Comparison of ENCODE assay signal across 9 cellular contexts in the genomic region with DNA sequence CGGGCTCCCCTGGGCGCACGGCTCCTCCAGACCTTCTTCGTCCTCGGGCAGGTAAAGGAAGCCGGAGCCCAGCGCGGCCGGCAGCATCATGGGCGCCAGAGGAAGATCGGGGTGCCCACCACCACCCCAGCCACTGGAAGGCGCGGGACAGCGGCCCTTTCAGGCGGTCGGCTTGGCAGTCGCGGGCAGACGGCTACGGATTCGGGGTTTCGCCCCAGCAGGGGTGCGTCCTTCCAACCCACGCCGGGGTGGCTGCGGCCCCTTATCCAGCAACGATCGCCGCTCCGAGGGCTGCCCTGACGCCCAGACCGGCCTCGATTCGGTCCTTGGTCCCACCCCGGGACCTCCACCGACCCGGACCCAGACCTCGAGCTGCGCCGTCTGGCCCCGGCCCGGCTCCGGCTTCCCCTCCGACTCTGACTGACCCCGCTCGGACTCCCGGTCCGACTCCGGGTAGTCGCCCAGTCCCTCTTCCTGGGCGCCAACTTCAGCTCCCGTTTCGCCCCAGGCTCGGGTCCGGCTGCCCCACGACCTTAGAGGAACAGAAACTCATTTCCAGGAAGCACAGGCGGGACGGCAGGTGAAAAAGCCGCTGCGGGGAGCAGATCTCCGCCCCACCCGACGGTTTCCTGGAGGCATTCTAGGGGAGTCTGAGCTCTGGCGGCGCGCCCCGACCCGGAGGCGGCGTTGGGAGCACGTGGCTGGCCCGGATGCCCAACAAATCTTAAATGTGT. TPM values are rescaled to one million over a fixed set of nuclear protein-coding genes. Genes with fewer than 3 reads are reported as not detected.
DNase-seq lines count a peak whose midpoint lies in the region; ATAC-seq and TF ChIP-seq lines count a peak whose summit lies in the region.
"Had no signal": no experiment of that assay in that cellular context is flagged by ENCODE, and none has a peak within 500 bp of the region (broad histone marks: within the 10 kb centered on the region; RNA-seq: fewer than 3 reads in every experiment).

No MANE protein-coding gene starts in this region.

- H3K4me1 ChIP-seq in colonic mucosa (peaks cover 6% of the 10 kb centered on the region), vagina (peaks cover 5% of the 10 kb centered on the region)

- peak overlapping the region in 1 of 2 donors; percentile 24 for H3K9ac ChIP-seq in colonic mucosa (ENCODE audit: low read depth in 2 of 2, low read length in 2 of 2)

- no peaks in the 10 kb centered on the region for H3K36me3 Mint-ChIP-seq in natural killer cell treated with Interleukin-12 subunit alpha and Interleukin-12 subunit beta and Interleukin-15 and Interleukin-18, amount 100 ng/mL, for 72 hours

- H3K27me3 ChIP-seq in colonic mucosa (peaks cover 13% of the 10 kb centered on the region), vagina (no peaks in the 10 kb centered on the region)

- no peaks in the 10 kb centered on the region for H3K36me3 ChIP-seq in colonic mucosa
- H3K36me3 ChIP-seq in vagina: no peaks in the 10 kb centered on the region

- TF ChIP-seq POLR2A in vagina (IDR thresholded peaks at IDR 0.05): no peak

- H3K4me3 ChIP-seq in colonic mucosa: peak overlapping the region; percentile 42
- H3K4me3 ChIP-seq in vagina: peak overlapping the region; percentile 9 to 27

- intact Hi-C loops in colonic mucosa (cut with DNase I): no loop called here
- intact Hi-C loops in vagina (cut with DNase I): no loop called here

- DNase-seq in DMS53 (lab: John Stamatoyannopoulos, UW): peak; percentile 33
- DNase-seq in DMS53 treated with DMSO at 0.1 percent for 48 hours (lab: John Stamatoyannopoulos, UW; ENCODE audit: unreplicated experiment): no peak
- DNase-seq in colonic mucosa: peak; percentile 31
- no peak for DNase-seq in natural killer cell treated with Interleukin-12 subunit alpha and Interleukin-12 subunit beta and Interleukin-15 and Interleukin-18, amount 100 ng/mL, for 72 hours (ENCODE audit: low spot score)
- DNase-seq in vagina (ENCODE audit: extremely low spot score in 2 of 2): no peak
- DNase-seq in HuH-7.5 (ENCODE audit: low spot score): no peak

- H3K9me3 Mint-ChIP-seq in natural killer cell treated with Interleukin-12 subunit alpha and Interleukin-12 subunit beta and Interleukin-15 and Interleukin-18, amount 100 ng/mL, for 72 hours: no peaks in the 10 kb centered on the region

- no peak overlapping the region for H3K27ac Mint-ChIP-seq in natural killer cell treated with Interleukin-12 subunit alpha and Interleukin-12 subunit beta and Interleukin-15 and Interleukin-18, amount 100 ng/mL, for 72 hours

- peak; percentile 59 to 71 for ATAC-seq in natural killer cell treated with Interleukin-12 subunit alpha and Interleukin-12 subunit beta and Interleukin-15 and Interleukin-18, amount 100 ng/mL, for 72 hours
- ATAC-seq in GM19023 (IDR thresholded peaks at IDR 0.05; ENCODE audit: unreplicated experiment): no peak
- ATAC-seq in GM21825 (IDR thresholded peaks at IDR 0.05; ENCODE audit: unreplicated experiment): no peak

- peaks cover 9 to 12% of the 10 kb centered on the region in 2 donors for H3K4me1 Mint-ChIP-seq in natural killer cell treated with Interleukin-12 subunit alpha and Interleukin-12 subunit beta and Interleukin-15 and Interleukin-18, amount 100 ng/mL, for 72 hours (ENCODE audit: low read depth in 2 of 2)

- no peaks in the 10 kb centered on the region for H3K9me3 ChIP-seq in colonic mucosa
- H3K9me3 ChIP-seq in vagina: no peaks in the 10 kb centered on the region

- peak overlapping the region; percentile 61 for H3K4me3 Mint-ChIP-seq in natural killer cell treated with Interleukin-12 subunit alpha and Interleukin-12 subunit beta and Interleukin-15 and Interleukin-18, amount 100 ng/mL, for 72 hours

- TF ChIP-seq CTCF in colonic mucosa (IDR thresholded peaks at IDR 0.05): no peak
- TF ChIP-seq CTCF in vagina (IDR thresholded peaks at IDR 0.05): no peak

- no peaks in the 10 kb centered on the region for H3K27me3 Mint-ChIP-seq in natural killer cell treated with Interleukin-12 subunit alpha and Interleukin-12 subunit beta and Interleukin-15 and Interleukin-18, amount 100 ng/mL, for 72 hours

- H3K27ac ChIP-seq in colonic mucosa (no peak overlapping the region), vagina (no peak overlapping the region)
- H3K27ac ChIP-seq: 22Rv1 had no signal

RNA-seq across cellular contexts. Expression of a gene that starts 30.2 kb away (rescaled TPM):
- total RNA-seq in colonic mucosa (10 to 100 TPM; 49.5 to 83.4 TPM), vagina (47.1 TPM)
- 100 to 1,000 TPM in 1 of 2 donors, 10 to 100 TPM in 1; 66.8 to 105 TPM for total RNA-seq in natural killer cell treated with Interleukin-12 subunit alpha and Interleukin-12 subunit beta and Interleukin-15 and Interleukin-18, amount 100 ng/mL, for 72 hours

RNA-seq across cellular contexts. Expression of a gene that starts 34.8 kb away (rescaled TPM):
- total RNA-seq in colonic mucosa: 10 to 100 TPM in 1 of 2 donors, 1 to 10 TPM in 1; 7.1 to 15.6 TPM
- total RNA-seq in natural killer cell treated with Interleukin-12 subunit alpha and Interleukin-12 subunit beta and Interleukin-15 and Interleukin-18, amount 100 ng/mL, for 72 hours: 10 to 100 TPM; 10.1 to 19.1 TPM
- total RNA-seq in vagina: 5.6 TPM

RNA-seq across cellular contexts. Expression of a gene that starts 56.3 kb away (rescaled TPM):
- 10 to 100 TPM; 39.8 to 40.9 TPM for total RNA-seq in colonic mucosa
- total RNA-seq in natural killer cell treated with Interleukin-12 subunit alpha and Interleukin-12 subunit beta and Interleukin-15 and Interleukin-18, amount 100 ng/mL, for 72 hours: 10 to 100 TPM; 50.7 to 56.9 TPM
- 22.1 TPM for total RNA-seq in vagina

RNA-seq across cellular contexts. Expression of a gene that starts 58.8 kb away (rescaled TPM):
- total RNA-seq in colonic mucosa: 10 to 100 TPM; 30.1 to 38.4 TPM
- 10 to 100 TPM; 42.7 to 54.1 TPM for total RNA-seq in natural killer cell treated with Interleukin-12 subunit alpha and Interleukin-12 subunit beta and Interleukin-15 and Interleukin-18, amount 100 ng/mL, for 72 hours
- 59.2 TPM for total RNA-seq in vagina

Comparison
In these comparisons a context has a peak if more than half of its experiments do, and no peak if none do; other contexts are left out.
1. DNase-seq: peak in DMS53 (single experiment) and colonic mucosa (single experiment); none in DMS53 treated with DMSO at 0.1 percent for 48 hours (single experiment), natural killer cell treated with Interleukin-12 subunit alpha and Interleukin-12 subunit beta and Interleukin-15 and Interleukin-18, amount 100 ng/mL, for 72 hours (single experiment), vagina (0 of 2) and HuH-7.5 (single experiment).
2. ATAC-seq: peak in natural killer cell treated with Interleukin-12 subunit alpha and Interleukin-12 subunit beta and Interleukin-15 and Interleukin-18, amount 100 ng/mL, for 72 hours (2 of 2); none in GM19023 (single experiment) and GM21825 (single experiment).